ENCODE assay signal across 22 cellular contexts in the genomic region with DNA sequence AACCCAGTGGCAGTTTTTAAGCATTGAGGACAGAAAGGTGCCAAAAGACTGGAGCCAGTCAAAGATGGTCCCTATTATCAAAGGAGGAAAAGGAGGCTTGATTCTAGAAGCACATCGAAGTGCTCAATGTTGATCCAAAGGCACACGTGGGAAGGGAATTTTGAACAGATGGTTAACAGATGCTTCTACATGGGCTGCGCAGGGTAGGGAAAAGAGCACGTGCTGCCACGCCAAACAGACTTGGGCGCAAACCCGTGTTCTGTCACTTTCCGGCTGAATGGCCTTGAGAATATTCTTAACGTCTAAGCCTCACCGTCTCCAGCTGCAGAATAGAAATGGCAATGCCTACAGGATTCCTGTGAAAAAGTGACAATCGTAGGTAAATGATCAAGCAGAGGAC.
DNase-seq lines count a peak whose midpoint lies in the region; ATAC-seq, FAIRE-seq and TF ChIP-seq lines count a peak whose summit lies in the region.
"Had no signal": no experiment of that assay in that cellular context is flagged by ENCODE, and none has a peak within 500 bp of the region (broad histone marks: within the 10 kb centered on the region; RNA-seq: fewer than 3 reads in every experiment).

No MANE protein-coding gene starts in this region.

- ATAC-seq in DND-41 (ENCODE audit: insufficient read depth, low read depth) (no peak), HG03565 (IDR thresholded peaks at IDR 0.05; ENCODE audit: unreplicated experiment) (no peak)
- ATAC-seq: Panc1 had no signal

- peaks cover 3% of the 10 kb centered on the region for H3K9me3 ChIP-seq in DND-41 (ENCODE audit: insufficient read depth, low read length, severe bottlenecking)
- no peaks in the 10 kb centered on the region for H3K9me3 ChIP-seq in HAP-1
- peaks cover 0 to 8% (median 3%) of the 10 kb centered on the region in 4 donors for H3K9me3 ChIP-seq in stomach
- H3K9me3 ChIP-seq: Caco-2, SK-N-SH had no signal

- TF ChIP-seq EP300 in stomach (IDR thresholded peaks at IDR 0.05) = no peak

- no peak overlapping the region for H3K27ac ChIP-seq in DND-41 (ENCODE audit: low read length)
- H3K27ac ChIP-seq in stomach = no peak overlapping the region
- H3K27ac ChIP-seq: BLaER1, HL-60 had no signal

- H3K4me3 Mint-ChIP-seq in brain = no peak overlapping the region
- H3K4me3 Mint-ChIP-seq: CD4-positive, alpha-beta memory T cell had no signal

- in situ Hi-C loops in HAP-1 (cut with MboI; ENCODE audit: low sequenced_read_pairs) = no loop called here

- H2AFZ ChIP-seq in DND-41 (ENCODE audit: low read depth, low read length) = 0 out of 2 replicates have a peak overlapping the region, but pooled peaks have one; percentile 21

- peak overlapping the region in 3 of 5 experiments; percentile 22 to 92 (median 26) for H3K27ac Mint-ChIP-seq in brain
- H3K27ac Mint-ChIP-seq: CD4-positive, alpha-beta memory T cell had no signal

- peaks cover 9% of the 10 kb centered on the region for H3K36me3 Mint-ChIP-seq in brain
- H3K36me3 Mint-ChIP-seq: CD4-positive, alpha-beta memory T cell had no signal

- WGBS in stomach, 5 donors = 69 to 80% (median 77%) methylated on average over 11 of the region's 11 CpGs

- H3K4me1 Mint-ChIP-seq in brain = peaks cover 13% of the 10 kb centered on the region
- H3K4me1 Mint-ChIP-seq: CD4-positive, alpha-beta memory T cell had no signal

- TF ChIP-seq POLR2A in stomach (IDR thresholded peaks at IDR 0.05) = no peak

- DNase-seq in DND-41 (no peak), NCI-H2171 (lab: John Stamatoyannopoulos, UW) (peak; percentile 49), urothelium cell line (ENCODE audit: low spot score) (no peak), HAP-1 (ENCODE audit: low spot score in 2 of 2) (no peak), stomach (no peak)
- DNase-seq: Caco-2; CD4-positive, alpha-beta memory T cell; DMS153; GDM1; KG1; NCI-H1092; NCI-H1436; NCI-H2029; NCI-H748 treated with DMSO at 0.1 percent for 48 hours; SIG-M5; SK-N-SH; T-helper 2 cell had no signal

- no peak overlapping the region for H3K4me3 ChIP-seq in DND-41 (ENCODE audit: low read depth in 1 of 2, low read length in 2 of 2)
- H3K4me3 ChIP-seq in HAP-1 = no peak overlapping the region
- H3K4me3 ChIP-seq in stomach = no peak overlapping the region
- H3K4me3 ChIP-seq: BLaER1 had no signal

- H3K9me3 Mint-ChIP-seq in brain = peaks cover 5 to 12% (median 6%) of the 10 kb centered on the region in 5 experiments

- no peaks in the 10 kb centered on the region for H3K79me2 ChIP-seq in DND-41 (ENCODE audit: insufficient read depth, low read length)

- peak; percentile 52 for FAIRE-seq in urothelium cell line (lab: Jason Lieb, UNC)

- H3K9ac ChIP-seq in DND-41 (ENCODE audit: low read depth, low read length) = no peak overlapping the region
- H3K9ac ChIP-seq: BLaER1, SK-N-SH had no signal

- no peaks in the 10 kb centered on the region for H3K4me1 ChIP-seq in DND-41 (ENCODE audit: insufficient read depth, low read length)
- H3K4me1 ChIP-seq in HAP-1 = no peaks in the 10 kb centered on the region
- no peaks in the 10 kb centered on the region for H3K4me1 ChIP-seq in stomach
- H3K4me1 ChIP-seq: BLaER1, Caco-2 had no signal

- no peaks in the 10 kb centered on the region for H4K20me1 ChIP-seq in DND-41 (ENCODE audit: insufficient read depth, low read length)
- H4K20me1 ChIP-seq: BLaER1 had no signal

- H3K27me3 Mint-ChIP-seq in brain = peaks cover 2% of the 10 kb centered on the region
- H3K27me3 Mint-ChIP-seq: CD4-positive, alpha-beta memory T cell had no signal

- TF ChIP-seq CTCF in DND-41 (IDR thresholded peaks at IDR 0.05; ENCODE audit: borderline replicate concordance, extremely low read depth, low read length, poor library complexity, severe bottlenecking) (no peak), brain (conservative IDR thresholded peaks at IDR 0.05) (no peak), stomach (IDR thresholded peaks at IDR 0.05) (no peak)

- H3K4me2 ChIP-seq in DND-41 (ENCODE audit: insufficient read depth, low read length) = no peak overlapping the region
- H3K4me2 ChIP-seq: BLaER1, SK-N-SH had no signal

- intact Hi-C loops in stomach (cut with DNase I; ENCODE audit: low total_unique reads) = no loop called here

- H3K27me3 ChIP-seq in DND-41 (ENCODE audit: insufficient read depth, low read length, poor library complexity) (no peaks in the 10 kb centered on the region), HAP-1 (ENCODE audit: low read depth) (no peaks in the 10 kb centered on the region), stomach (no peaks in the 10 kb centered on the region)
- H3K27me3 ChIP-seq: BLaER1 had no signal

- H3K36me3 ChIP-seq in DND-41 (ENCODE audit: insufficient read depth, low read length) = no peaks in the 10 kb centered on the region
- H3K36me3 ChIP-seq in HAP-1 (replicated peaks) = no peaks in the 10 kb centered on the region
- H3K36me3 ChIP-seq in stomach = no peaks in the 10 kb centered on the region
- H3K36me3 ChIP-seq: BLaER1 had no signal
